ENCODE assay signal across 8 cellular contexts in genomic region chr19:43464089-43464775, GRCh38.
A peak's percentile ranks its signal among the peaks of the same experiment; 100 is the strongest.
DNase-seq lines count a peak whose midpoint lies in the region; ATAC-seq and TF ChIP-seq lines count a peak whose summit lies in the region.

No MANE protein-coding gene starts in this region.

- H3K4me1 ChIP-seq in OCI-LY1 (ENCODE audit: insufficient read depth, low read length, severe bottlenecking): peaks cover 11% of the 10 kb centered on the region

- H3K4me3 ChIP-seq in OCI-LY1 (ENCODE audit: low read depth, low read length, poor library complexity, severe bottlenecking) (peak overlapping the region; percentile 67), brain microvascular endothelial cell (ENCODE audit: low read depth, low read length) (peak overlapping the region; percentile 74)

- H3F3A ChIP-seq in OCI-LY1 (ENCODE audit: insufficient read depth, low read length): no peaks in the 10 kb centered on the region

- peaks cover 5% of the 10 kb centered on the region for H3K27me3 ChIP-seq in OCI-LY1 (ENCODE audit: insufficient read depth, low read length)
- H3K27me3 ChIP-seq in brain microvascular endothelial cell (replicated peaks): no peaks in the 10 kb centered on the region
- H3K27me3 ChIP-seq in layer of hippocampus (ENCODE audit: control insufficient read depth, insufficient read depth, low read length): no peaks in the 10 kb centered on the region

- H3K9me3 ChIP-seq in OCI-LY1 (ENCODE audit: low read length): no peaks in the 10 kb centered on the region

- H3K27ac ChIP-seq in OCI-LY1 (ENCODE audit: low read depth, low read length, poor library complexity, severe bottlenecking) (no peak overlapping the region), brain microvascular endothelial cell (peak overlapping the region; percentile 19), layer of hippocampus (ENCODE audit: low read depth, low read length) (peak overlapping the region; percentile 82)

- peak overlapping the region; percentile 80 for H3K4me2 ChIP-seq in OCI-LY1 (ENCODE audit: low read length)

- no peaks in the 10 kb centered on the region for H4K20me1 ChIP-seq in OCI-LY1 (ENCODE audit: insufficient read depth, low read length)

- H3K79me2 ChIP-seq in OCI-LY1 (ENCODE audit: insufficient read depth, low read length): no peaks in the 10 kb centered on the region

- DNase-seq in brain microvascular endothelial cell (no peak), dedifferentiated amniotic fluid mesenchymal stem cell (ENCODE audit: extremely low spot score) (no peak), middle frontal gyrus (ENCODE audit: extremely low spot score, low spot score) (no peak)
- peak in 2 of 3 experiments; percentile 55 to 65 for DNase-seq in stimulated activated CD4-positive, alpha-beta T cell treated with anti-CD3 and anti-CD28 coated beads, TNF-alpha, amount 100 ng/mL, for 4 hours (ENCODE audit: low read depth in 3 of 3)

- ATAC-seq in GM18499 (IDR thresholded peaks at IDR 0.05; ENCODE audit: insufficient read depth, unreplicated experiment) (peak; percentile 23), HG02571 (IDR thresholded peaks at IDR 0.05; ENCODE audit: unreplicated experiment) (peak; percentile 29)

- peak overlapping the region; percentile 43; the same call in 1 of the 2 replicates for H3K9ac ChIP-seq in OCI-LY1 (ENCODE audit: low read length)

- in situ Hi-C loops in brain microvascular endothelial cell (cut with HindIII; ENCODE audit: low pct_ligation_motif_present, low sequenced_read_pairs): no loop called here

- H3K9me2 ChIP-seq in OCI-LY1 (ENCODE audit: low read depth, low read length): no peaks in the 10 kb centered on the region

- H3K36me3 ChIP-seq in OCI-LY1 (ENCODE audit: insufficient read depth, low read length): no peaks in the 10 kb centered on the region
- no peaks in the 10 kb centered on the region for H3K36me3 ChIP-seq in brain microvascular endothelial cell (replicated peaks)

- peak overlapping the region; percentile 50; the same call in 1 of the 2 replicates for H2AFZ ChIP-seq in OCI-LY1 (ENCODE audit: low read length)

- TF ChIP-seq CTCF in OCI-LY1 (IDR thresholded peaks at IDR 0.05; ENCODE audit: low read length) (no peak), brain microvascular endothelial cell (IDR thresholded peaks at IDR 0.05; ENCODE audit: low read depth, low read length, missing control alignments) (no peak)

Comparison
In these comparisons a context has a peak if more than half of its experiments do, and no peak if none do; other contexts are left out.
1. DNase-seq: peak in stimulated activated CD4-positive, alpha-beta T cell treated with anti-CD3 and anti-CD28 coated beads, TNF-alpha, amount 100 ng/mL, for 4 hours (2 of 3); none in brain microvascular endothelial cell (single experiment), dedifferentiated amniotic fluid mesenchymal stem cell (single experiment) and middle frontal gyrus (single experiment).